ENCODE assay signal across 12 cellular contexts in genomic region chr2:42135381-42136312, GRCh38. TPM values are rescaled to one million over a fixed set of nuclear protein-coding genes. Genes with fewer than 3 reads are reported as not detected.
A peak's percentile ranks its signal among the peaks of the same experiment; 100 is the strongest.
DNase-seq lines count a peak whose midpoint lies in the region; ATAC-seq lines count a peak whose summit lies in the region.
"Had no signal": no experiment of that assay in that cellular context is flagged by ENCODE, and none has a peak within 500 bp of the region (broad histone marks: within the 10 kb centered on the region; RNA-seq: fewer than 3 reads in every experiment).

No MANE protein-coding gene starts in this region.

- H3K36me3 Mint-ChIP-seq in CD8-positive, alpha-beta memory T cell = no peaks in the 10 kb centered on the region
- H3K36me3 Mint-ChIP-seq in IgD-negative memory B cell = no peaks in the 10 kb centered on the region
- H3K36me3 Mint-ChIP-seq in T-helper 2 cell treated with Interferon-gamma antibody and Interleukin-4, amounts not matched to agents 5 μg/mL and 100 μg/mL, for 36 hours (ENCODE audit: low read depth) = peaks cover 2% of the 10 kb centered on the region

- peak overlapping the region; percentile 95 for H2AK5ac ChIP-seq in mesenchymal stem cell (ENCODE audit: low read length, severe bottlenecking)

- no peak overlapping the region for H4K91ac ChIP-seq in mesenchymal stem cell (ENCODE audit: low read length)

- no peak overlapping the region for H2BK15ac ChIP-seq in mesenchymal stem cell (ENCODE audit: low read depth, poor library complexity, severe bottlenecking)

- CTCF ChIA-PET in CD8-positive, alpha-beta memory T cell (lab: Charles Lee) = interaction anchor here (0.7 to 6.6 kb wide), 12 partner anchors 8 to 103 kb away, joined by 3 to 63 read pairs (median 4); no protein-coding TSS in a partner anchor

- no peaks in the 10 kb centered on the region for H3K36me3 ChIP-seq in CD8-positive, alpha-beta memory T cell (ENCODE audit: insufficient read depth, low read length)
- H3K36me3 ChIP-seq in mesenchymal stem cell (ENCODE audit: control insufficient read depth in 1 of 2, insufficient read depth in 2 of 2, low read depth in 1 of 2, low read length in 2 of 2) (no peaks in the 10 kb centered on the region), MG63 (no peaks in the 10 kb centered on the region)
- H3K36me3 ChIP-seq: transverse colon had no signal

- H2BK5ac ChIP-seq in mesenchymal stem cell (ENCODE audit: low read depth, low read length, poor library complexity, severe bottlenecking) = no peak overlapping the region

- H3K18ac ChIP-seq in mesenchymal stem cell (ENCODE audit: low read depth in 1 of 2, low read length in 2 of 2) = no peak overlapping the region

- H3K79me1 ChIP-seq in mesenchymal stem cell (replicated peaks; ENCODE audit: low read length, poor library complexity, severe bottlenecking) = no peaks in the 10 kb centered on the region

- POLR2A ChIA-PET in CD8-positive, alpha-beta memory T cell (lab: Charles Lee) = interaction anchor here (0.6 to 2.8 kb wide), 4 partner anchors 8 to 225 kb away, joined by 4 to 14 read pairs (median 6); no protein-coding TSS in a partner anchor

- peaks cover 68 to 86% (median 77%) of the 10 kb centered on the region in 3 donors for H3K4me1 Mint-ChIP-seq in CD8-positive, alpha-beta memory T cell
- H3K4me1 Mint-ChIP-seq in IgD-negative memory B cell = peaks cover 31 to 35% (median 34%) of the 10 kb centered on the region in 3 donors
- H3K4me1 Mint-ChIP-seq in T-helper 2 cell treated with Interferon-gamma antibody and Interleukin-4, amounts not matched to agents 5 μg/mL and 100 μg/mL, for 36 hours (ENCODE audit: low read depth) = peaks cover 64% of the 10 kb centered on the region

- H3K27ac Mint-ChIP-seq in CD8-positive, alpha-beta memory T cell = peak overlapping the region; percentile 76 to 100 (median 97)
- H3K27ac Mint-ChIP-seq in IgD-negative memory B cell = peak overlapping the region; percentile 66 to 83 (median 80)
- peak overlapping the region; percentile 91 for H3K27ac Mint-ChIP-seq in T-helper 2 cell treated with Interferon-gamma antibody and Interleukin-4, amounts not matched to agents 5 μg/mL and 100 μg/mL, for 36 hours

- H3K14ac ChIP-seq in mesenchymal stem cell (ENCODE audit: low read length in 2 of 2) = no peak overlapping the region

- no peak overlapping the region for H2BK12ac ChIP-seq in mesenchymal stem cell (ENCODE audit: low read length in 2 of 2)

- ATAC-seq in GM21529 (IDR thresholded peaks at IDR 0.05; ENCODE audit: unreplicated experiment) = no peak

- H3K9ac ChIP-seq in mesenchymal stem cell (ENCODE audit: low read length) = no peak overlapping the region

- peak overlapping the region; percentile 7 to 60 for H3K4ac ChIP-seq in mesenchymal stem cell (ENCODE audit: low read depth in 1 of 2, low read length in 2 of 2)

- no peaks in the 10 kb centered on the region for H3K27me3 Mint-ChIP-seq in CD8-positive, alpha-beta memory T cell
- H3K27me3 Mint-ChIP-seq in IgD-negative memory B cell = peaks cover 2% of the 10 kb centered on the region
- H3K27me3 Mint-ChIP-seq in T-helper 2 cell treated with Interferon-gamma antibody and Interleukin-4, amounts not matched to agents 5 μg/mL and 100 μg/mL, for 36 hours (ENCODE audit: low read depth) = no peaks in the 10 kb centered on the region

- H3K27ac ChIP-seq in CD8-positive, alpha-beta memory T cell (ENCODE audit: low read depth, low read length) = no peak overlapping the region
- no peak overlapping the region for H3K27ac ChIP-seq in mesenchymal stem cell (ENCODE audit: low read length, poor library complexity, severe bottlenecking)

- H3K4me3 Mint-ChIP-seq in CD8-positive, alpha-beta memory T cell = peak overlapping the region; percentile 9 to 71 (median 57)
- peak overlapping the region; percentile 5 to 38 (median 24) for H3K4me3 Mint-ChIP-seq in IgD-negative memory B cell
- H3K4me3 Mint-ChIP-seq in T-helper 2 cell treated with Interferon-gamma antibody and Interleukin-4, amounts not matched to agents 5 μg/mL and 100 μg/mL, for 36 hours = peak overlapping the region; percentile 52

- H3K9me3 ChIP-seq in CD8-positive, alpha-beta memory T cell (ENCODE audit: low read length) = no peaks in the 10 kb centered on the region
- H3K9me3 ChIP-seq in mesenchymal stem cell (ENCODE audit: control insufficient read depth, low read length) (no peaks in the 10 kb centered on the region), MG63 (no peaks in the 10 kb centered on the region)
- H3K9me3 ChIP-seq: transverse colon had no signal

- no peak overlapping the region for H4K8ac ChIP-seq in mesenchymal stem cell (ENCODE audit: low read length)

- H2BK120ac ChIP-seq in mesenchymal stem cell (ENCODE audit: low read depth, low read length) = no peak overlapping the region

- WGBS in mesenchymal stem cell = 94% methylated on average over 4 of the region's 4 CpGs

- no peak overlapping the region for H3K4me2 ChIP-seq in mesenchymal stem cell (ENCODE audit: low read length, poor library complexity, severe bottlenecking)

- no peaks in the 10 kb centered on the region for H3K9me3 Mint-ChIP-seq in CD8-positive, alpha-beta memory T cell
- no peaks in the 10 kb centered on the region for H3K9me3 Mint-ChIP-seq in IgD-negative memory B cell
- H3K9me3 Mint-ChIP-seq in T-helper 2 cell treated with Interferon-gamma antibody and Interleukin-4, amounts not matched to agents 5 μg/mL and 100 μg/mL, for 36 hours = no peaks in the 10 kb centered on the region

- H3K23ac ChIP-seq in mesenchymal stem cell (ENCODE audit: low read length in 2 of 2) = no peak overlapping the region

- no peaks in the 10 kb centered on the region for H3K27me3 ChIP-seq in CD8-positive, alpha-beta memory T cell (ENCODE audit: insufficient read depth, low read length, poor library complexity, severe bottlenecking)
- H3K27me3 ChIP-seq in mesenchymal stem cell (ENCODE audit: control insufficient read depth in 1 of 2, insufficient read depth in 1 of 2, low read length in 2 of 2) (no peaks in the 10 kb centered on the region), MG63 (no peaks in the 10 kb centered on the region)
- H3K27me3 ChIP-seq: transverse colon had no signal

- H2AFZ ChIP-seq in mesenchymal stem cell (ENCODE audit: low read depth, low read length) = no peak overlapping the region

- no peak overlapping the region for H3K4me3 ChIP-seq in CD8-positive, alpha-beta memory T cell (ENCODE audit: low read length)
- H3K4me3 ChIP-seq in mesenchymal stem cell (ENCODE audit: insufficient read depth in 1 of 2, low read depth in 1 of 2, low read length in 2 of 2) (no peak overlapping the region), MG63 (no peak overlapping the region)
- H3K4me3 ChIP-seq: transverse colon had no signal

- no peak for DNase-seq in CD8-positive, alpha-beta memory T cell
- no peak for DNase-seq in T-helper 2 cell treated with Interferon-gamma antibody and Interleukin-4, amounts not matched to agents 5 μg/mL and 100 μg/mL, for 36 hours (ENCODE audit: low spot score)
- DNase-seq in mesenchymal stem cell = no peak
- DNase-seq in NCI-H187 (lab: John Stamatoyannopoulos, UW) = no peak
- no peak for DNase-seq in MG63
- no peak for DNase-seq in ecto neural progenitor cell (ENCODE audit: low spot score)
- DNase-seq: activated effector memory CD4-positive, alpha-beta T cell treated with anti-CD3 and anti-CD28 coated beads, Interleukin-2, amount 50 U/mL, for 16 hours; dermis blood vessel endothelial cell; glutamatergic neuron; transverse colon had no signal

- peaks cover 65% of the 10 kb centered on the region for H3K4me1 ChIP-seq in CD8-positive, alpha-beta memory T cell (ENCODE audit: insufficient read depth, low read length)
- H3K4me1 ChIP-seq in mesenchymal stem cell (ENCODE audit: control insufficient read depth, insufficient read depth, low read depth, low read length) = peaks cover 24% of the 10 kb centered on the region

RNA-seq across cellular contexts. Expression of gene EML4, which starts 33.5 kb away (rescaled TPM):
- 10 to 100 TPM; 58.0 to 61.5 TPM for total RNA-seq in CD8-positive, alpha-beta memory T cell
- polyA plus RNA-seq in CD8-positive, alpha-beta memory T cell = 70.8 TPM
- polyA plus RNA-seq in IgD-negative memory B cell = 78.3 TPM
- polyA plus RNA-seq in mesenchymal stem cell (2013, experiment 1 of 2) = 24.9 TPM
- polyA plus RNA-seq in mesenchymal stem cell (2013, experiment 2 of 2) = 24.4 TPM
- 18.5 and 19.5 TPM in 2 replicates for total RNA-seq in MG63 (2014; rRNA removed; shearing (Covaris generic); ENCODE audit: low replicate concordance)
